25 cellular contexts compared by ENCODE assay signal in genomic region chrX:34619920-34620319, GRCh38. TPM values are rescaled to one million over a fixed set of nuclear protein-coding genes. Genes with fewer than 3 reads are reported as not detected.
DNase-seq lines count a peak whose midpoint lies in the region; ATAC-seq, FAIRE-seq and TF ChIP-seq lines count a peak whose summit lies in the region.
"Had no signal": no experiment of that assay in that cellular context is flagged by ENCODE, and none has a peak within 500 bp of the region (broad histone marks: within the 10 kb centered on the region; RNA-seq: fewer than 3 reads in every experiment).

No MANE protein-coding gene starts in this region.

- TF ChIP-seq EP300 in neural cell (conservative IDR thresholded peaks at IDR 0.05; ENCODE audit: poor library complexity, severe bottlenecking) = peak; percentile 59

- H3K9me3 ChIP-seq in left ventricle myocardium inferior (replicated peaks) (no peaks in the 10 kb centered on the region), heart left ventricle (peaks cover 0 to 6% (median 0%) of the 10 kb centered on the region in 12 donors), astrocyte (ENCODE audit: insufficient read depth, low read depth, low read length) (no peaks in the 10 kb centered on the region), neural cell (ENCODE audit: low read length) (no peaks in the 10 kb centered on the region)
- H3K9me3 ChIP-seq: BE2C had no signal

- no peaks in the 10 kb centered on the region for H3F3A ChIP-seq in neural cell (ENCODE audit: insufficient read depth, low read length, poor library complexity, severe bottlenecking)

- no peak overlapping the region for H3K4me3 ChIP-seq in left ventricle myocardium inferior
- no peak overlapping the region for H3K4me3 ChIP-seq in heart left ventricle
- no peak overlapping the region for H3K4me3 ChIP-seq in astrocyte (ENCODE audit: insufficient read depth, low read depth, low read length)
- peak overlapping the region; percentile 31 for H3K4me3 ChIP-seq in neural cell (ENCODE audit: low read length)
- H3K4me3 ChIP-seq: BLaER1 treated with 17β-estradiol and CSF1 and Interleukin-3, amounts not matched to agents 10 nM and 100 nM; GM12878; GM23248 had no signal

- H3K4me1 ChIP-seq in left ventricle myocardium inferior (peaks cover 12% of the 10 kb centered on the region), heart left ventricle (peaks cover 0 to 20% (median 2%) of the 10 kb centered on the region in 12 donors), astrocyte (ENCODE audit: insufficient read depth, low read length) (no peaks in the 10 kb centered on the region)
- H3K4me1 ChIP-seq: BE2C; BLaER1 treated with 17β-estradiol and CSF1 and Interleukin-3, amounts not matched to agents 10 nM and 100 nM had no signal

- no peak for TF ChIP-seq RAD21 in neural cell (conservative IDR thresholded peaks at IDR 0.05)

- DNase-seq in left ventricle myocardium inferior (no peak), heart left ventricle (no peak), astrocyte (ENCODE audit: low read depth) (no peak), NCI-H446 treated with DMSO at 0.1 percent for 48 hours (lab: John Stamatoyannopoulos, UW) (no peak), NCI-H1436 (lab: John Stamatoyannopoulos, UW) (no peak)
- DNase-seq: ACHN; AML-193; BE2C; CD4-positive, alpha-beta T cell; CD8-positive, alpha-beta memory T cell; DMS 273 treated with DMSO at 0.1 percent for 48 hours; DMS79; EL; GDM1; GM23248; H7; HCEC 1CT had no signal

- no peak overlapping the region for H2AFZ ChIP-seq in astrocyte (ENCODE audit: low read depth, low read length)
- no peak overlapping the region for H2AFZ ChIP-seq in neural cell (ENCODE audit: low read depth, low read length)
- H2AFZ ChIP-seq: GM23248 had no signal

- H3K36me3 Mint-ChIP-seq in astrocyte (ENCODE audit: low read depth, unreplicated experiment) = no peaks in the 10 kb centered on the region
- H3K36me3 Mint-ChIP-seq: CD14-positive monocyte; CD8-positive, alpha-beta memory T cell had no signal

- H3K79me2 ChIP-seq in astrocyte (ENCODE audit: insufficient read depth, low read length) = no peaks in the 10 kb centered on the region
- H3K79me2 ChIP-seq in neural cell (replicated peaks; ENCODE audit: insufficient read depth, low read length) = no peaks in the 10 kb centered on the region

- H3K4me1 Mint-ChIP-seq in astrocyte (ENCODE audit: low read depth, unreplicated experiment) = no peaks in the 10 kb centered on the region
- H3K4me1 Mint-ChIP-seq: CD14-positive monocyte; CD8-positive, alpha-beta memory T cell had no signal

- WGBS in heart left ventricle, 4 donors = 42 to 57% (median 48%) methylated on average over 2 of the region's 2 CpGs

- H3K36me3 ChIP-seq in left ventricle myocardium inferior = no peaks in the 10 kb centered on the region
- H3K36me3 ChIP-seq in heart left ventricle = no peaks in the 10 kb centered on the region
- no peaks in the 10 kb centered on the region for H3K36me3 ChIP-seq in astrocyte (ENCODE audit: insufficient read depth, low read length)
- no peaks in the 10 kb centered on the region for H3K36me3 ChIP-seq in neural cell (ENCODE audit: insufficient read depth, low read length)
- H3K36me3 ChIP-seq: BE2C; BLaER1 treated with 17β-estradiol and CSF1 and Interleukin-3, amounts not matched to agents 10 nM and 100 nM had no signal

- TF ChIP-seq CTCF in left ventricle myocardium inferior (IDR thresholded peaks at IDR 0.05; ENCODE audit: borderline replicate concordance) (no peak), heart left ventricle (IDR thresholded peaks at IDR 0.05) (no peak), astrocyte (IDR thresholded peaks at IDR 0.05; ENCODE audit: insufficient read depth, low read depth, low read length) (no peak), neural cell (IDR thresholded peaks at IDR 0.05; ENCODE audit: poor library complexity, severe bottlenecking) (no peak)

- no peak overlapping the region for H3K4me3 Mint-ChIP-seq in astrocyte (ENCODE audit: unreplicated experiment)
- H3K4me3 Mint-ChIP-seq: CD14-positive monocyte; CD4-positive, alpha-beta T cell; CD8-positive, alpha-beta memory T cell had no signal

- no peak overlapping the region for H3K4me2 ChIP-seq in astrocyte (ENCODE audit: low read length)
- H3K4me2 ChIP-seq in neural cell (ENCODE audit: low read length) = no peak overlapping the region
- H3K4me2 ChIP-seq: BLaER1 treated with 17β-estradiol and CSF1 and Interleukin-3, amounts not matched to agents 10 nM and 100 nM had no signal

- no peak overlapping the region for H3K27ac Mint-ChIP-seq in astrocyte (ENCODE audit: unreplicated experiment)
- H3K27ac Mint-ChIP-seq: CD14-positive monocyte; CD4-positive, alpha-beta T cell; CD8-positive, alpha-beta memory T cell had no signal

- H3K27ac ChIP-seq in left ventricle myocardium inferior (replicated peaks) = peak overlapping the region; percentile 38
- H3K27ac ChIP-seq in heart left ventricle = peak overlapping the region in 2 of 12 donors; percentile 22 to 48
- H3K27ac ChIP-seq in astrocyte (ENCODE audit: low read depth, low read length) = no peak overlapping the region
- peak overlapping the region; percentile 82 for H3K27ac ChIP-seq in neural cell (ENCODE audit: low read length)
- H3K27ac ChIP-seq: 22Rv1; BLaER1 treated with 17β-estradiol and CSF1 and Interleukin-3, amounts not matched to agents 10 nM and 100 nM; GM23248 had no signal

- no peak for TF ChIP-seq POLR2A in heart left ventricle (IDR thresholded peaks at IDR 0.05)

- no peaks in the 10 kb centered on the region for H3K27me3 Mint-ChIP-seq in astrocyte (ENCODE audit: low read depth, unreplicated experiment)
- H3K27me3 Mint-ChIP-seq: CD4-positive, alpha-beta T cell; CD8-positive, alpha-beta memory T cell had no signal

- H4K20me1 ChIP-seq in astrocyte (ENCODE audit: insufficient read depth, low read length) (no peaks in the 10 kb centered on the region), neural cell (ENCODE audit: insufficient read depth) (no peaks in the 10 kb centered on the region)
- H4K20me1 ChIP-seq: BLaER1 treated with 17β-estradiol and CSF1 and Interleukin-3, amounts not matched to agents 10 nM and 100 nM had no signal

- peak; percentile 54 for FAIRE-seq in astrocyte (lab: Jason Lieb, UNC)
- FAIRE-seq: A204.1, D721Med, GM12878, GM19239 had no signal

- intact Hi-C loops in left ventricle myocardium inferior (cut with micrococcal nuclease) = no loop called here
- intact Hi-C loops in heart left ventricle (cut with DNase I) = no loop called here

- no peaks in the 10 kb centered on the region for H3K27me3 ChIP-seq in left ventricle myocardium inferior (ENCODE audit: low read depth)
- no peaks in the 10 kb centered on the region for H3K27me3 ChIP-seq in heart left ventricle
- no peaks in the 10 kb centered on the region for H3K27me3 ChIP-seq in astrocyte (ENCODE audit: insufficient read depth, low read length)
- H3K27me3 ChIP-seq in neural cell (ENCODE audit: insufficient read depth, low read depth, low read length) = no peaks in the 10 kb centered on the region
- H3K27me3 ChIP-seq: BE2C had no signal

- no peak for ATAC-seq in heart left ventricle
- ATAC-seq: GM12878 had no signal

- no peak overlapping the region for H3K9ac ChIP-seq in astrocyte (ENCODE audit: low read length)
- peak overlapping the region; percentile 31 for H3K9ac ChIP-seq in neural cell (ENCODE audit: low read length)
- H3K9ac ChIP-seq: BLaER1 treated with 17β-estradiol and CSF1 and Interleukin-3, amounts not matched to agents 10 nM and 100 nM; GM23248 had no signal

- no peaks in the 10 kb centered on the region for H3K9me2 ChIP-seq in neural cell (ENCODE audit: insufficient read depth, low read length)

- H3K9me3 Mint-ChIP-seq in astrocyte (ENCODE audit: unreplicated experiment) = no peaks in the 10 kb centered on the region
- H3K9me3 Mint-ChIP-seq: CD14-positive monocyte had no signal

TF ChIP-seq in neural cell, 6 proteins besides CTCF, POLR2A, EP300 and RAD21:
- TF ChIP-seq MXI1 (conservative IDR thresholded peaks at IDR 0.05; ENCODE audit: poor library complexity, severe bottlenecking) (no peak), EZH2 (IDR thresholded peaks at IDR 0.05; ENCODE audit: borderline replicate concordance, insufficient read depth, low read length, poor library complexity, severe bottlenecking) (no peak), REST (IDR thresholded peaks at IDR 0.05; ENCODE audit: borderline replicate concordance) (no peak), SMC3 (conservative IDR thresholded peaks at IDR 0.05; ENCODE audit: poor library complexity) (no peak), TAF1 (IDR thresholded peaks at IDR 0.05; ENCODE audit: low read depth) (no peak), POLR2AphosphoS5 (IDR thresholded peaks at IDR 0.05) (no peak)

RNA-seq across cellular contexts. Expression of gene TMEM47, which starts 37.2 kb away (rescaled TPM):
- total RNA-seq in left ventricle myocardium inferior = 36.6 TPM
- 10 to 100 TPM; 28.8 to 47.5 (median 36.2) TPM for total RNA-seq in heart left ventricle
- polyA plus RNA-seq in heart left ventricle = 10 to 100 TPM; 14.0 to 25.9 TPM
- total RNA-seq in astrocyte = 39.6 and 40.3 TPM in 2 replicates
- 24.8 and 29.1 TPM in 2 replicates for polyA plus RNA-seq in neural cell
- 52.6 and 55.5 TPM in 2 replicates for polyA minus RNA-seq in neural cell
- total RNA-seq: CD4-positive, alpha-beta T cell; CD8-positive, alpha-beta memory T cell had no signal
- polyA plus RNA-seq: CD14-positive monocyte; CD8-positive, alpha-beta memory T cell had no signal
